Comparison of ENCODE assay signal across 21 cellular contexts in the genomic region with DNA sequence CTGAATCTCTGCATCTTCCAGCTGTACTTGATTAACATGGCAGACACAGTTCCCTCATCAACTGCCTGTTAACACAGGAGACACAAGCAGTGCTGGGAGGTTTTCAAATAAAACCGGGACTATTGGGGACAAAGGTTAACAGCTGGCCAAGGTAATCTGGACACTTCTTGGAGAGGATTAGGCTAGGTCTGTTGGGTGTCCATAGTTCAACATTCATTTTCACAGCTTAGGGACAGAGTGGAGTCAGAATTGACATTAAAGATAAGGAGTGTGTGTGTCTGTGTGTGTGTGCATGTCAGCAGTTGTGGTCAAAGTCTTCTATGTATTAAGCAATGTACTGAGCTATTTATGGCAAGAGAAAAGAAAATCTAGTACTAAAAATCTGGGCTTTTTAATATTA.
DNase-seq lines count a peak whose midpoint lies in the region; ATAC-seq and TF ChIP-seq lines count a peak whose summit lies in the region.
"Had no signal": no experiment of that assay in that cellular context is flagged by ENCODE, and none has a peak within 500 bp of the region (broad histone marks: within the 10 kb centered on the region; RNA-seq: fewer than 3 reads in every experiment).

No MANE protein-coding gene starts in this region.

- CTCF ChIA-PET in activated CD4-positive, alpha-beta T cell treated with anti-CD3 and anti-CD28 coated beads for 36 hours (lab: Charles Lee), result interaction anchor here (0.5 to 1.3 kb wide), 2 partner anchors 10 to 16 kb away, joined by 3 read pairs; no protein-coding TSS in a partner anchor

- no peaks in the 10 kb centered on the region for H3K36me3 Mint-ChIP-seq in activated CD4-positive, alpha-beta T cell treated with anti-CD3 and anti-CD28 coated beads, Interleukin-2, amount 10 ng/mL, durations not matched to agents 24 days and 14 days (ENCODE audit: low read depth)
- no peaks in the 10 kb centered on the region for H3K36me3 Mint-ChIP-seq in activated CD4-positive, alpha-beta T cell treated with anti-CD3 and anti-CD28 coated beads for 36 hours (ENCODE audit: low read depth)
- H3K36me3 Mint-ChIP-seq: CD8-positive, alpha-beta memory T cell had no signal

- DNase-seq in activated CD4-positive, alpha-beta T cell treated with anti-CD3 and anti-CD28 coated beads, Interleukin-2, amount 10 ng/mL, durations not matched to agents 24 days and 14 days, result peak; percentile 32
- DNase-seq in activated CD4-positive, alpha-beta T cell treated with anti-CD3 and anti-CD28 coated beads for 36 hours, result no peak
- DNase-seq in choroid plexus epithelial cell (ENCODE audit: low read depth) (peak; percentile 70), left lobe of liver (ENCODE audit: low spot score) (peak; percentile 52), DMS79 treated with DMSO at 0.1 percent for 48 hours (lab: John Stamatoyannopoulos, UW) (no peak), tibial artery (no peak), HK-2 (ENCODE audit: unreplicated experiment) (no peak), RKO (ENCODE audit: low spot score) (no peak)
- DNase-seq: CD8-positive, alpha-beta memory T cell; DND-41; GM23248; HCEC 1CT; NCI-H1092; NCI-H146; NCI-H526; OCI-M1; RPMI8226; SIG-M5 had no signal

- POLR2A ChIA-PET in activated CD4-positive, alpha-beta T cell treated with anti-CD3 and anti-CD28 coated beads for 36 hours (lab: Charles Lee), result no interaction called here

- no peaks in the 10 kb centered on the region for H3K9me3 Mint-ChIP-seq in activated CD4-positive, alpha-beta T cell treated with anti-CD3 and anti-CD28 coated beads, Interleukin-2, amount 10 ng/mL, durations not matched to agents 24 days and 14 days
- H3K9me3 Mint-ChIP-seq in activated CD4-positive, alpha-beta T cell treated with anti-CD3 and anti-CD28 coated beads for 36 hours (ENCODE audit: low read depth), result no peaks in the 10 kb centered on the region

- no peaks in the 10 kb centered on the region for H3K4me1 Mint-ChIP-seq in activated CD4-positive, alpha-beta T cell treated with anti-CD3 and anti-CD28 coated beads, Interleukin-2, amount 10 ng/mL, durations not matched to agents 24 days and 14 days
- H3K4me1 Mint-ChIP-seq in activated CD4-positive, alpha-beta T cell treated with anti-CD3 and anti-CD28 coated beads for 36 hours, result no peaks in the 10 kb centered on the region
- H3K4me1 Mint-ChIP-seq: CD8-positive, alpha-beta memory T cell had no signal

- H3K4me3 ChIP-seq in choroid plexus epithelial cell (ENCODE audit: low read depth, low read length), result no peak overlapping the region
- H3K4me3 ChIP-seq in tibial artery, result no peak overlapping the region
- H3K4me3 ChIP-seq: BLaER1 treated with 17β-estradiol and CSF1 and Interleukin-3, amounts not matched to agents 10 nM and 100 nM; GM12878; GM23248; K562 had no signal

- no peaks in the 10 kb centered on the region for H3K36me3 ChIP-seq in tibial artery
- H3K36me3 ChIP-seq: BLaER1 treated with 17β-estradiol and CSF1 and Interleukin-3, amounts not matched to agents 10 nM and 100 nM had no signal

- no peak overlapping the region for H3K27ac ChIP-seq in tibial artery
- H3K27ac ChIP-seq: BLaER1 treated with 17β-estradiol and CSF1 and Interleukin-3, amounts not matched to agents 10 nM and 100 nM; GM23248 had no signal

- intact Hi-C loops in activated CD4-positive, alpha-beta T cell treated with anti-CD3 and anti-CD28 coated beads, Interleukin-2, amount 10 ng/mL, durations not matched to agents 24 days and 14 days (cut with micrococcal nuclease), result no loop called here
- intact Hi-C loops in activated CD4-positive, alpha-beta T cell treated with anti-CD3 and anti-CD28 coated beads for 36 hours (cut with DNase I, micrococcal nuclease), result no loop called here
- intact Hi-C loops in tibial artery (cut with DNase I; ENCODE audit: low total_unique reads), result no loop called here

- H3K4me3 Mint-ChIP-seq in activated CD4-positive, alpha-beta T cell treated with anti-CD3 and anti-CD28 coated beads, Interleukin-2, amount 10 ng/mL, durations not matched to agents 24 days and 14 days, result no peak overlapping the region
- H3K4me3 Mint-ChIP-seq in activated CD4-positive, alpha-beta T cell treated with anti-CD3 and anti-CD28 coated beads for 36 hours, result no peak overlapping the region
- H3K4me3 Mint-ChIP-seq: CD8-positive, alpha-beta memory T cell had no signal

- H3K27ac Mint-ChIP-seq in activated CD4-positive, alpha-beta T cell treated with anti-CD3 and anti-CD28 coated beads, Interleukin-2, amount 10 ng/mL, durations not matched to agents 24 days and 14 days, result no peak overlapping the region
- H3K27ac Mint-ChIP-seq in activated CD4-positive, alpha-beta T cell treated with anti-CD3 and anti-CD28 coated beads for 36 hours, result no peak overlapping the region
- H3K27ac Mint-ChIP-seq: CD8-positive, alpha-beta memory T cell had no signal

- no peak for ATAC-seq in activated CD4-positive, alpha-beta T cell treated with anti-CD3 and anti-CD28 coated beads for 36 hours
- ATAC-seq in left lobe of liver, result peak; percentile 86
- ATAC-seq: GM12878, K562 had no signal

- TF ChIP-seq CTCF in choroid plexus epithelial cell (conservative IDR thresholded peaks at IDR 0.05; ENCODE audit: low read depth, low read length), result no peak
- no peak for TF ChIP-seq CTCF in tibial artery (IDR thresholded peaks at IDR 0.05)

- H3K4me1 ChIP-seq in tibial artery, result no peaks in the 10 kb centered on the region

- peaks cover 2% of the 10 kb centered on the region for H3K27me3 Mint-ChIP-seq in activated CD4-positive, alpha-beta T cell treated with anti-CD3 and anti-CD28 coated beads, Interleukin-2, amount 10 ng/mL, durations not matched to agents 24 days and 14 days
- peaks cover 16% of the 10 kb centered on the region for H3K27me3 Mint-ChIP-seq in activated CD4-positive, alpha-beta T cell treated with anti-CD3 and anti-CD28 coated beads for 36 hours

- no peaks in the 10 kb centered on the region for H3K9me3 ChIP-seq in tibial artery
- H3K9me3 ChIP-seq: BLaER1 treated with 17β-estradiol and CSF1 and Interleukin-3, amounts not matched to agents 10 nM and 100 nM had no signal

- no peaks in the 10 kb centered on the region for H3K27me3 ChIP-seq in tibial artery
- H3K27me3 ChIP-seq: BLaER1 treated with 17β-estradiol and CSF1 and Interleukin-3, amounts not matched to agents 10 nM and 100 nM had no signal

Comparison
In these comparisons a context has a peak if more than half of its experiments do, and no peak if none do; other contexts are left out.
1. DNase-seq: peak in activated CD4-positive, alpha-beta T cell treated with anti-CD3 and anti-CD28 coated beads, Interleukin-2, amount 10 ng/mL, durations not matched to agents 24 days and 14 days (single experiment), choroid plexus epithelial cell (single experiment) and left lobe of liver (single experiment); none in activated CD4-positive, alpha-beta T cell treated with anti-CD3 and anti-CD28 coated beads for 36 hours (single experiment), DMS79 treated with DMSO at 0.1 percent for 48 hours (single experiment), tibial artery (0 of 2), HK-2 (single experiment) and RKO (single experiment).